Comparison of ENCODE assay signal across 1 cellular context in the genomic region with DNA sequence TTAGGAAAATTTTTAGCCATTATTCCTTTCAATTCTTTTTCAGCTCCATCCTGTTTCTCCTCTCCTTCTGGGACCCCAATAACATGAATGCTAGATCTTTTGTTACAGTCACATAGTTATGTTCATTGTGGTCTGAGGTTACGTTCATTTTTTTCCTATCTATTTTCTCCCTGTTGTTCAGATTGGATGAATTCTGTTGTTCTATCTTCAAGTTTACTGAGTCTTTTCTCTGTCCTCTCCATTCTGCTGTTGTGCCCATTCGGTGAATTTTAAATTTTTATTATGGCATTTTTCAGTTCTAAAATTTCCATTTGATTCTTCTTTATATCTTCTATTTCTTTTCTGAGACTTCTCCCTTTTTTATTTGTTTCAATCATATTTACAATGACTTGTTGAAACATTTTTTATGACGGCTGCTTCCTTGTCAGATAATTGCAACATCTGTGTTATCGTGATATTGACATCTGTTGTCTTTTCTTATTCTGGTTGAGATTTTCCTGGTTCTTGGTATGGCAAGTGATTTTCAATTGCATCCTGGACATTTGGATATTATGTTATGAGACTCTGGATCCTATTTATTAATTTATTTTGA.
TF ChIP-seq lines count a peak whose summit lies in the region.

No MANE protein-coding gene starts in this region.

TF ChIP-seq in HCT116, 20 proteins besides CTCF, POLR2A, EP300 and RAD21:
- TF ChIP-seq EZH2 (IDR thresholded peaks at IDR 0.05) = no peak
- 0 out of 2 replicates have a peak, but pooled peaks have one; percentile 25 for TF ChIP-seq CBX3 (IDR thresholded peaks at IDR 0.05; ENCODE audit: low read depth)
TF ChIP-seq in HCT116: peak in this region for 1.
